ENCODE assay signal across 9 cellular contexts in the genomic region with DNA sequence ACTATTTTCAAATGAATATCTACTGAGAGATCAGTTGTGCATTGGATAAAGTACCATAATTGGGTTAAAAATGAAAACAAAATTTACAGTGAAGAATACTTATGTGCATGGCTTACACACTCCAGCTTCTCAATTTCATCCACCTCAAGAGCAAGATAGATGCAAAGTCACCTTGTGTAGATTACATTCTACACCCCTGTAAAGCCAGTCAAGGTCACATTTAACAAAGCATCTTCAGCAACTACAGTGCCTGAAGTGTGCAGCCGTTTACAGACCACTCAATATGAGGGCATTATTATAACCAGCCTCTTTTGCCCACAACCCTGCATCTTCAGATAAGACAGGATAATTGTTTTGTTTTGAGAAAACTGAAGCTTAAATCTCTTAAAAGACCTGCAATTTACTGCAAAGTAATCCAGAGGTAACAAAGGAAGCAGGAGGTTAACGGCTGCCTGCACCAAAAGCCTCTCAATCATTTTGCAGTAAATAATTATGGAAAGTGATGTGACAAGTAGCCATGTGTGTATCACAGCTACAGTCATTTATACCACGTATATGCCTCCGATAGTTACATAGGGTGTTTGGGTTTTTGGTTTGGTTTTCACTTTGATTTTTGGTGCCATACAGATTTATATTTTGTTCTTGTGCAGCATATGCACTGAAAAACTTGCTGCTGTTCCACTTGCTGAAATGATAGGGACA. TPM values are rescaled to one million over a fixed set of nuclear protein-coding genes. Genes with fewer than 3 reads are reported as not detected.
DNase-seq lines count a peak whose midpoint lies in the region; ATAC-seq, FAIRE-seq and TF ChIP-seq lines count a peak whose summit lies in the region.
"Had no signal": no experiment of that assay in that cellular context is flagged by ENCODE, and none has a peak within 500 bp of the region (broad histone marks: within the 10 kb centered on the region; RNA-seq: fewer than 3 reads in every experiment).

No MANE protein-coding gene starts in this region.

- ATAC-seq in A549 (no peak), memory B cell (ENCODE audit: low read depth) (no peak)
- no peak for ATAC-seq in activated CD8-positive, alpha-beta T cell treated with anti-CD3 and anti-CD28 coated beads for 36 hours

- no peak overlapping the region for H3K14ac ChIP-seq in trophoblast cell (ENCODE audit: low read length)

- no peak overlapping the region for H3K27ac ChIP-seq in A549
- H3K27ac ChIP-seq in trophoblast cell (ENCODE audit: low read depth, low read length), result no peak overlapping the region

- TF ChIP-seq CTCF in A549 (IDR thresholded peaks at IDR 0.05), result no peak
- no peak for TF ChIP-seq CTCF in activated CD8-positive, alpha-beta T cell treated with anti-CD3 and anti-CD28 coated beads for 36 hours (IDR thresholded peaks at IDR 0.05)
- TF ChIP-seq CTCF in GM10248 (IDR thresholded peaks at IDR 0.05; ENCODE audit: control extremely low read depth, extremely low read depth, low read depth, missing control alignments), result no peak

- peaks cover 60% of the 10 kb centered on the region for H3K36me3 Mint-ChIP-seq in activated CD8-positive, alpha-beta T cell treated with anti-CD3 and anti-CD28 coated beads for 36 hours (ENCODE audit: low read depth)
- peaks cover 3% of the 10 kb centered on the region for H3K36me3 Mint-ChIP-seq in memory B cell

- peak overlapping the region; percentile 96 for H3K4me3 Mint-ChIP-seq in activated CD8-positive, alpha-beta T cell treated with anti-CD3 and anti-CD28 coated beads for 36 hours
- peak overlapping the region; percentile 50 for H3K4me3 Mint-ChIP-seq in memory B cell

- H3K79me1 ChIP-seq in trophoblast cell (ENCODE audit: low read length), result peaks cover 6% of the 10 kb centered on the region

- H3K27ac Mint-ChIP-seq in activated CD8-positive, alpha-beta T cell treated with anti-CD3 and anti-CD28 coated beads for 36 hours, result peak overlapping the region; percentile 77
- peak overlapping the region; percentile 2 for H3K27ac Mint-ChIP-seq in memory B cell

- intact Hi-C loops in activated CD8-positive, alpha-beta T cell treated with anti-CD3 and anti-CD28 coated beads for 36 hours (cut with micrococcal nuclease), result loop anchor here (5.0 kb wide), 1 partner anchor 33 kb away; the partner anchor contains the start of gene H2AZ2

- H2BK5ac ChIP-seq in trophoblast cell (ENCODE audit: low read depth, low read length, poor library complexity), result no peak overlapping the region

- H3K36me3 ChIP-seq in trophoblast cell (ENCODE audit: control insufficient read depth in 1 of 2, insufficient read depth in 2 of 2, low read length in 2 of 2), result peaks cover 0 to 4% of the 10 kb centered on the region in 2 experiments

- no peak for TF ChIP-seq POLR2A in A549 (IDR thresholded peaks at IDR 0.05; ENCODE audit: low read length)
- peak; percentile 22; the same call in 1 of the 2 replicates for TF ChIP-seq POLR2A in GM12892 (IDR thresholded peaks at IDR 0.05; ENCODE audit: low read depth, low read length)

- H3K18ac ChIP-seq in trophoblast cell (ENCODE audit: low read length), result no peak overlapping the region

- no peak overlapping the region for H4K8ac ChIP-seq in trophoblast cell (ENCODE audit: low read depth, low read length)

- no peak overlapping the region for H2AK5ac ChIP-seq in trophoblast cell (ENCODE audit: low read length)

- no peak for FAIRE-seq in A549 (lab: Jason Lieb, UNC)
- FAIRE-seq in GM12892 (lab: Jason Lieb, UNC), result peak; percentile 17

- H4K91ac ChIP-seq in trophoblast cell (ENCODE audit: low read depth, low read length), result no peak overlapping the region

- no peak overlapping the region for H3K23ac ChIP-seq in trophoblast cell (ENCODE audit: low read length)

- H2AFZ ChIP-seq in trophoblast cell (ENCODE audit: insufficient read depth, low read length, poor library complexity), result no peak overlapping the region

- CTCF ChIA-PET in A549 (lab: Yijun Ruan, JAX), result interaction anchor here (1.0 to 2.1 kb wide), 3 partner anchors 23 to 84 kb away, joined by 3 to 12 read pairs (median 5); no protein-coding TSS in a partner anchor
- CTCF ChIA-PET in activated CD8-positive, alpha-beta T cell treated with anti-CD3 and anti-CD28 coated beads for 36 hours (lab: Charles Lee), result interaction anchor here (4.7 kb wide), 1 partner anchor 22 kb away, joined by 70 read pairs; no protein-coding TSS in a partner anchor
- CTCF ChIA-PET in GM10248 (lab: Yijun Ruan, JAX), result interaction anchor here (1.4 to 3.9 kb wide), 4 partner anchors 15 to 306 kb away, joined by 3 to 35 read pairs (median 10); no protein-coding TSS in a partner anchor

- TF ChIP-seq RAD21 in A549 (conservative IDR thresholded peaks at IDR 0.05 in 1 of 2, IDR thresholded peaks at IDR 0.05 in 1 of 2), result no peak

- no peak overlapping the region for H2BK120ac ChIP-seq in trophoblast cell (ENCODE audit: insufficient read depth, low read length, poor library complexity)

- peak overlapping the region; percentile 79 for H3K4me2 ChIP-seq in A549
- H3K4me2 ChIP-seq in trophoblast cell (ENCODE audit: low read length), result no peak overlapping the region

- peaks cover 50% of the 10 kb centered on the region for H3K4me1 Mint-ChIP-seq in activated CD8-positive, alpha-beta T cell treated with anti-CD3 and anti-CD28 coated beads for 36 hours (ENCODE audit: low read depth)
- peaks cover 21% of the 10 kb centered on the region for H3K4me1 Mint-ChIP-seq in memory B cell

- no peak for TF ChIP-seq EP300 in A549 (IDR thresholded peaks at IDR 0.05)

- DNase-seq in A549 (ENCODE audit: low read depth in 1 of 2, low spot score in 1 of 2), result no peak
- no peak for DNase-seq in GM12892 (ENCODE audit: insufficient read length)
- no peak for DNase-seq in activated CD8-positive, alpha-beta T cell treated with anti-CD3 and anti-CD28 coated beads for 36 hours
- DNase-seq in memory B cell (ENCODE audit: low spot score in 2 of 2), result no peak
- no peak for DNase-seq in A172 (ENCODE audit: low spot score)
- no peak for DNase-seq in GM10248 (ENCODE audit: extremely low spot score)
- no peak for DNase-seq in trophoblast cell
- no peak for DNase-seq in GM19240 (ENCODE audit: insufficient read length, low spot score)
- DNase-seq: GDM1 had no signal

- POLR2A ChIA-PET in A549 (lab: Yijun Ruan, JAX) (no interaction called here), GM10248 (lab: Yijun Ruan, JAX) (interaction anchor here (0.8 kb wide), 1 partner anchor 7 kb away, joined by 3 read pairs; no protein-coding TSS in a partner anchor)
- POLR2A ChIA-PET in activated CD8-positive, alpha-beta T cell treated with anti-CD3 and anti-CD28 coated beads for 36 hours (lab: Charles Lee), result interaction anchor here (0.8 to 3.5 kb wide), 8 partner anchors 9 to 144 kb away, joined by 3 to 18 read pairs (median 4); partner anchors contain the start of gene H2AZ2

- peaks cover 17% of the 10 kb centered on the region for H3K9me3 Mint-ChIP-seq in activated CD8-positive, alpha-beta T cell treated with anti-CD3 and anti-CD28 coated beads for 36 hours
- H3K9me3 Mint-ChIP-seq in memory B cell, result no peaks in the 10 kb centered on the region

- H4K12ac ChIP-seq in trophoblast cell (ENCODE audit: low read depth, low read length), result no peak overlapping the region

- H3K4me1 ChIP-seq in A549, result peaks cover 43% of the 10 kb centered on the region
- H3K4me1 ChIP-seq in trophoblast cell (ENCODE audit: control insufficient read depth in 1 of 2, insufficient read depth in 2 of 2, low read length in 2 of 2), result peaks cover 8% of the 10 kb centered on the region in 2 experiments

- no peak overlapping the region for H3K4ac ChIP-seq in trophoblast cell (ENCODE audit: low read depth, low read length)

- no peaks in the 10 kb centered on the region for H3K9me3 ChIP-seq in A549
- H3K9me3 ChIP-seq in trophoblast cell (ENCODE audit: insufficient read depth, low read depth, low read length), result no peaks in the 10 kb centered on the region

- WGBS in A549 (ENCODE audit: missing lambda C conversion rate), result 79% methylated on average over 4 of the region's 4 CpGs
- no CpG with 5 or more reads among the region's 4 CpGs for whole genome bisulfite sequencing in trophoblast cell (ENCODE audit: extremely low coverage, insufficient coverage, insufficient read length)

- no peak overlapping the region for H3K4me3 ChIP-seq in A549
- no peak overlapping the region for H3K4me3 ChIP-seq in trophoblast cell (ENCODE audit: low read depth, low read length)

- H3K79me2 ChIP-seq in trophoblast cell (ENCODE audit: control insufficient read depth, insufficient read depth, low read length, poor library complexity), result peaks cover 11% of the 10 kb centered on the region

- no peaks in the 10 kb centered on the region for H3K27me3 ChIP-seq in trophoblast cell (ENCODE audit: insufficient read depth, low read length)

- H3K9ac ChIP-seq in trophoblast cell (ENCODE audit: low read length), result no peak overlapping the region

- H3K27me3 Mint-ChIP-seq in activated CD8-positive, alpha-beta T cell treated with anti-CD3 and anti-CD28 coated beads for 36 hours, result no peaks in the 10 kb centered on the region
- H3K27me3 Mint-ChIP-seq in memory B cell, result no peaks in the 10 kb centered on the region

- no peak overlapping the region for H2BK12ac ChIP-seq in trophoblast cell (ENCODE audit: low read length)

TF ChIP-seq in A549, 52 proteins besides CTCF, POLR2A, EP300 and RAD21 (continues in another document):
- no peak for TF ChIP-seq ZSCAN20 (CRISPR knock-in tag; IDR thresholded peaks at IDR 0.05)
- TF ChIP-seq RARB (CRISPR knock-in tag; IDR thresholded peaks at IDR 0.05), result no peak
- TF ChIP-seq ZFP36 (IDR thresholded peaks at IDR 0.05; ENCODE audit: borderline replicate concordance, partially characterized antibody), result no peak
- no peak for TF ChIP-seq RNF2 (IDR thresholded peaks at IDR 0.05; ENCODE audit: borderline replicate concordance, low read depth)

RNA-seq across cellular contexts. Expression of gene PURB, which starts 4.9 kb away (rescaled TPM):
- 5.7 and 6.4 TPM in 2 replicates for polyA plus RNA-seq in A549 (2011; rRNA removed)
- polyA plus RNA-seq in A549 (2012; cell fraction: cytosol; rRNA removed), result 2.2 and 2.9 TPM in 2 replicates
- 1.3 and 1.7 TPM in 2 replicates for polyA plus RNA-seq in A549 (2012; cell fraction: nucleus; rRNA removed)
- polyA plus RNA-seq in A549 (2017; fragmentation: RNase III; extraction: RNeasy Plus Mini Kit Qiagen cat#74134 plus additional on column Dnase treatment), result 10.0 to 11.6 TPM (median 10.4 TPM) in 3 replicates
- polyA minus RNA-seq in A549 (2011; rRNA and poly(A)+ RNA removed), result 3.5 and 3.6 TPM in 2 replicates
- 10.8 TPM for polyA plus RNA-seq in GM12892 (2012; ENCODE audit: missing spikeins)
- total RNA-seq in activated CD8-positive, alpha-beta T cell treated with anti-CD3 and anti-CD28 coated beads for 36 hours, result 10 to 100 TPM; 20.5 to 21.0 TPM
- total RNA-seq in A172 (2014; rRNA removed; shearing (Covaris generic)), result 16.9 and 20.9 TPM in 2 replicates
- 8.5 and 8.7 TPM in 2 replicates for polyA plus RNA-seq in trophoblast cell (2013)

RNA-seq across cellular contexts. Expression of gene H2AZ2, which starts 32.6 kb away (rescaled TPM):
- polyA plus RNA-seq in A549 (2011; rRNA removed) (239 and 262 TPM in 2 replicates), A549 (2017; fragmentation: RNase III; extraction: RNeasy Plus Mini Kit Qiagen cat#74134 plus additional on column Dnase treatment) (236 to 244 TPM (median 241 TPM) in 3 replicates)
- polyA plus RNA-seq in A549 (2012; cell fraction: cytosol; rRNA removed), result 402 and 450 TPM in 2 replicates
- polyA plus RNA-seq in A549 (2012; cell fraction: nucleus; rRNA removed), result 123 and 134 TPM in 2 replicates
- polyA minus RNA-seq in A549 (2011; rRNA and poly(A)+ RNA removed), result 117 and 130 TPM in 2 replicates
- 149 TPM for polyA plus RNA-seq in GM12892 (2012; ENCODE audit: missing spikeins)
- total RNA-seq in activated CD8-positive, alpha-beta T cell treated with anti-CD3 and anti-CD28 coated beads for 36 hours, result 100 to 1,000 TPM; 242 to 271 TPM
- total RNA-seq in A172 (2014; rRNA removed; shearing (Covaris generic)), result 507 and 572 TPM in 2 replicates
- polyA plus RNA-seq in trophoblast cell (2013), result 172 and 182 TPM in 2 replicates
